In the genomic region with DNA sequence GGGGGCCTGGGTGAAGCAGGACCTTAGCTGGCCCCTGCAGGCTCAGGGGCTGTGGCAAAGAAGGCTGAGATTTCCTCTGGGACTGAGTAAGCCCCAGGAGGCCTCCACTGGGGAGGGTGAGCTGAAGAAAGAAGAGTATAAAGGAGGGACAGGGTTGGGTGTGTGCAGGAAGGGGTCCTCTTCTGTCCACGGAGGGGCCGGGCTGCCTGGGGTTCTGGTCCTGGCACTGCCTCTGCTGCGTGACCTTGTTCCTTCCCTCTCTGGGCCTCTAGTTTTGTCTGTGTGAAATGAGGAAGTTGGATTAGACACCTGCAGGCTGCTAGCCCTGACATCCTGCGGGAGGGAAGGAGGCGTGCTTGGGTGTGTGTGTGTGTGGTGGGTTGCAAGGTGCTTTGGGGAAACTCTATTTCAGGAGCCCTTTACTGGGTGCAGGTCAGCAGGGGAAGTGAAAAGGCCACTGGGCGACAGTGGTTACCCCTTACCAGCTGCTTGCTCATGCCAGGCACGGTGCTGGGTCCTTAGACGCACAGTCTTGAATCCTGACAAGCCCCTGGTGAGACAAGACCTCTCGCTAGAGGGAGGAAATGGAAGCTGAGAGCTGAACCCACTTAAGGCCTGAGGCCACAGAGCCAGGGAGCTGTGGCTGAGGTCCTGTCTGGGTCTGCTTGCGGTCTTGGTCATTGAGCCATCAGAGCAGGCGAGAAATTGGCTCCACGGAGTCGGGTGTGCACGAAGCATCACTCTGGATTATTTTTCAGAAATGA, we compare ENCODE assay signal across 8 cellular contexts.
A peak's percentile ranks its signal among the peaks of the same experiment; 100 is the strongest.
DNase-seq lines count a peak whose midpoint lies in the region; ATAC-seq and TF ChIP-seq lines count a peak whose summit lies in the region.

No MANE protein-coding gene starts in this region.

- TF ChIP-seq CTCF in heart right ventricle (IDR thresholded peaks at IDR 0.05) = no peak

- H3K36me3 ChIP-seq in heart right ventricle = peaks cover 0 to 17% (median 0%) of the 10 kb centered on the region in 9 donors
- peaks cover 0 to 13% (median 4%) of the 10 kb centered on the region in 3 experiments for H3K36me3 ChIP-seq in naive thymus-derived CD4-positive, alpha-beta T cell (ENCODE audit: control insufficient read depth in 2 of 3, insufficient read depth in 3 of 3, low read length in 3 of 3)

- peak overlapping the region in 9 of 10 donors; percentile 21 to 84 (median 66) for H3K4me3 Mint-ChIP-seq in naive thymus-derived CD4-positive, alpha-beta T cell

- H3K27ac ChIP-seq in heart right ventricle = peak overlapping the region; percentile 86 to 93 (median 89)
- H3K27ac ChIP-seq in naive thymus-derived CD4-positive, alpha-beta T cell (ENCODE audit: low read depth, low read length) = no peak overlapping the region

- peaks cover 0 to 36% (median 23%) of the 10 kb centered on the region in 7 donors for H3K4me1 Mint-ChIP-seq in naive thymus-derived CD4-positive, alpha-beta T cell

- POLR2A ChIA-PET in naive thymus-derived CD4-positive, alpha-beta T cell (lab: Charles Lee) = interaction anchor here (0.5 to 1.7 kb wide), 3 partner anchors 9 to 498 kb away, joined by 3 to 4 read pairs (median 3); no protein-coding TSS in a partner anchor

- no peaks in the 10 kb centered on the region for H3K9me3 ChIP-seq in heart right ventricle
- no peaks in the 10 kb centered on the region for H3K9me3 ChIP-seq in naive thymus-derived CD4-positive, alpha-beta T cell (ENCODE audit: control insufficient read depth in 2 of 3, low read length in 3 of 3)

- ATAC-seq in heart right ventricle (no peak), Right ventricle myocardium inferior (no peak), HG03025 (IDR thresholded peaks at IDR 0.05; ENCODE audit: low FRiP score, unreplicated experiment) (peak; percentile 72)
- peak; percentile 42 for ATAC-seq in naive thymus-derived CD4-positive, alpha-beta T cell

- 70 to 72% methylated on average over 14 of the region's 14 CpGs for WGBS in heart right ventricle, 2 donors

- H3K4me3 ChIP-seq in heart right ventricle = no peak overlapping the region
- H3K4me3 ChIP-seq in naive thymus-derived CD4-positive, alpha-beta T cell (ENCODE audit: low read length) = no peak overlapping the region

- H3K4me1 ChIP-seq in heart right ventricle = peaks cover 16 to 44% (median 39%) of the 10 kb centered on the region in 9 donors
- peaks cover 0 to 21% of the 10 kb centered on the region in 2 donors for H3K4me1 ChIP-seq in naive thymus-derived CD4-positive, alpha-beta T cell (ENCODE audit: control insufficient read depth in 2 of 2, insufficient read depth in 2 of 2, low read length in 2 of 2)

- CTCF ChIA-PET in naive thymus-derived CD4-positive, alpha-beta T cell (lab: Charles Lee) = interaction anchor here (0.8 kb wide), 1 partner anchor 10 kb away, joined by 3 read pairs; no protein-coding TSS in a partner anchor

- intact Hi-C loops in heart right ventricle (cut with DNase I) (loop anchor here in 2 of 10 donors (5.0 to 10.0 kb wide), 2 partner anchors 68 to 150 kb away; no protein-coding TSS in a partner anchor), Right ventricle myocardium inferior (cut with DNase I) (no loop called here)
- intact Hi-C loops in naive thymus-derived CD4-positive, alpha-beta T cell (cut with micrococcal nuclease) = loop anchor here in 1 of 2 donors (5.0 kb wide), 1 partner anchor 70 kb away; no protein-coding TSS in a partner anchor

- H3K9me3 Mint-ChIP-seq in naive thymus-derived CD4-positive, alpha-beta T cell = peaks cover 0 to 2% (median 0%) of the 10 kb centered on the region in 11 donors

- peak overlapping the region in 8 of 9 donors; percentile 51 to 90 (median 76) for H3K27ac Mint-ChIP-seq in naive thymus-derived CD4-positive, alpha-beta T cell

- H3K36me3 Mint-ChIP-seq in naive thymus-derived CD4-positive, alpha-beta T cell = peaks cover 5 to 22% (median 6%) of the 10 kb centered on the region in 5 donors

- no peaks in the 10 kb centered on the region for H3K27me3 ChIP-seq in heart right ventricle
- H3K27me3 ChIP-seq in naive thymus-derived CD4-positive, alpha-beta T cell (ENCODE audit: control insufficient read depth in 2 of 2, insufficient read depth in 2 of 2, low read length in 2 of 2) = no peaks in the 10 kb centered on the region

- no peaks in the 10 kb centered on the region for H3K27me3 Mint-ChIP-seq in naive thymus-derived CD4-positive, alpha-beta T cell

- DNase-seq in heart right ventricle (no peak), Right ventricle myocardium inferior (ENCODE audit: missing footprints) (no peak), SKM-1 treated with dmso at 0.1 percent for 144 hours (lab: John Stamatoyannopoulos, UW; ENCODE audit: unreplicated experiment) (peak; percentile 63), NCI-H2029 (lab: John Stamatoyannopoulos, UW) (no peak), cerebellar nuclear complex (lab: John Stamatoyannopoulos, UW) (no peak)
- peak in 5 of 9 donors; percentile 18 to 25 (median 22) for DNase-seq in naive thymus-derived CD4-positive, alpha-beta T cell
- no peak for DNase-seq in stimulated activated CD4-positive, alpha-beta T cell treated with anti-CD3 and anti-CD28 coated beads, Interleukin-4, amount 100 ng/mL, for 4 hours

Comparison
In these comparisons a context has a peak if more than half of its experiments do, and no peak if none do; other contexts are left out.
1. ATAC-seq: peak in HG03025 (single experiment) and naive thymus-derived CD4-positive, alpha-beta T cell (single experiment); none in heart right ventricle (0 of 8) and Right ventricle myocardium inferior (single experiment).
2. DNase-seq: peak in SKM-1 treated with dmso at 0.1 percent for 144 hours (single experiment) and naive thymus-derived CD4-positive, alpha-beta T cell (5 of 9); none in heart right ventricle (0 of 2), Right ventricle myocardium inferior (single experiment), stimulated activated CD4-positive, alpha-beta T cell treated with anti-CD3 and anti-CD28 coated beads, Interleukin-4, amount 100 ng/mL, for 4 hours (0 of 2), NCI-H2029 (single experiment) and cerebellar nuclear complex (0 of 2).